ENCODE assay signal across 21 cellular contexts in the genomic region with DNA sequence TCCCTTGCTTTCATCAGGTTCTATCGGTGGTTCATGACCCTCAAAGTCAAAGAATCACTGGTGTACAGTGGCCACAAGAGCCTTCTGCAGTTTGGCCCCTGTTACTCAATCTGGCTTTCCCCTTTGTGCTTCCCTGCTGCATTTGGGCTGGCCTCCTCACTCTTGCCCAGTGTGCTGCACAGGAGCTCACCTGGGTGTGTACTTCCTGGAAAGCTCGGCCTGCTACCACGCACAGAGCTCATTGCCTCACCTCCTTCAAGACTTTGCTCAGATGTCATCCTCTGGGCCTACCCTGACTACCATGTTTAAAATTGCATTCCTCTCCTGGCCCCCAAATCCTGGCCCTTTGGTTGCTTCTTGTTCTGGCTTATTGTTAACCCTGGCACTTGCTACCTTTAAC.
DNase-seq lines count a peak whose midpoint lies in the region; ATAC-seq and TF ChIP-seq lines count a peak whose summit lies in the region.
"Had no signal": no experiment of that assay in that cellular context is flagged by ENCODE, and none has a peak within 500 bp of the region (broad histone marks: within the 10 kb centered on the region; RNA-seq: fewer than 3 reads in every experiment).

No MANE protein-coding gene starts in this region.

- TF ChIP-seq CTCF in left ventricle myocardium inferior (IDR thresholded peaks at IDR 0.05; ENCODE audit: borderline replicate concordance) (no peak), lower lobe of right lung (IDR thresholded peaks at IDR 0.05) (no peak), chondrocyte (IDR thresholded peaks at IDR 0.05) (no peak)

- no peaks in the 10 kb centered on the region for H3K27me3 ChIP-seq in left ventricle myocardium inferior (ENCODE audit: low read depth)
- no peaks in the 10 kb centered on the region for H3K27me3 ChIP-seq in lower lobe of right lung (ENCODE audit: low read depth)
- no peaks in the 10 kb centered on the region for H3K27me3 ChIP-seq in SJCRH30
- H3K27me3 ChIP-seq: BE2C; BLaER1 treated with 17β-estradiol and CSF1 and Interleukin-3, amounts not matched to agents 10 nM and 100 nM had no signal

- H3K27ac ChIP-seq in left ventricle myocardium inferior (replicated peaks) (no peak overlapping the region), lower lobe of right lung (no peak overlapping the region), SJCRH30 (no peak overlapping the region)
- H3K27ac ChIP-seq: A549; BLaER1 treated with 17β-estradiol and CSF1 and Interleukin-3, amounts not matched to agents 10 nM and 100 nM had no signal

- H3K27ac Mint-ChIP-seq in chondrocyte (ENCODE audit: unreplicated experiment) = no peak overlapping the region
- H3K27ac Mint-ChIP-seq: CD4-positive, alpha-beta T cell; CD8-positive, alpha-beta memory T cell had no signal

- H3K4me1 ChIP-seq in left ventricle myocardium inferior = peaks cover 24% of the 10 kb centered on the region
- no peaks in the 10 kb centered on the region for H3K4me1 ChIP-seq in lower lobe of right lung
- no peaks in the 10 kb centered on the region for H3K4me1 ChIP-seq in SJCRH30
- H3K4me1 ChIP-seq: A549 had no signal

- H3K9me3 ChIP-seq in left ventricle myocardium inferior (replicated peaks) = peaks cover 16% of the 10 kb centered on the region
- no peaks in the 10 kb centered on the region for H3K9me3 ChIP-seq in lower lobe of right lung
- H3K9me3 ChIP-seq in SJCRH30 (replicated peaks) = no peaks in the 10 kb centered on the region
- H3K9me3 ChIP-seq: A549, BE2C had no signal

- ATAC-seq in Right ventricle myocardium inferior (no peak), esophagus mucosa (peak; percentile 38), lower lobe of right lung (peak; percentile 48 to 51)
- ATAC-seq in stimulated activated naive CD8-positive, alpha-beta T cell treated with anti-CD3 and anti-CD28 coated beads, Interleukin-15, Interleukin-2, amounts not matched to agents 100 U/mL and 50 U/mL, for 24 hours = no peak
- ATAC-seq: A549 had no signal

- H3K36me3 ChIP-seq in left ventricle myocardium inferior = no peaks in the 10 kb centered on the region
- no peaks in the 10 kb centered on the region for H3K36me3 ChIP-seq in lower lobe of right lung
- no peaks in the 10 kb centered on the region for H3K36me3 ChIP-seq in SJCRH30
- H3K36me3 ChIP-seq: BE2C had no signal

- H3K36me3 Mint-ChIP-seq in chondrocyte (ENCODE audit: low read depth) = peaks cover 2% of the 10 kb centered on the region
- H3K36me3 Mint-ChIP-seq: CD8-positive, alpha-beta memory T cell had no signal

- no peak overlapping the region for H3K4me3 ChIP-seq in left ventricle myocardium inferior
- H3K4me3 ChIP-seq in lower lobe of right lung = no peak overlapping the region
- H3K4me3 ChIP-seq in SJCRH30 = no peak overlapping the region
- H3K4me3 ChIP-seq: A549; BLaER1 treated with 17β-estradiol and CSF1 and Interleukin-3, amounts not matched to agents 10 nM and 100 nM had no signal

- no peak overlapping the region for H3K4me3 Mint-ChIP-seq in chondrocyte (ENCODE audit: unreplicated experiment)
- H3K4me3 Mint-ChIP-seq: CD14-positive monocyte; CD4-positive, alpha-beta T cell; CD8-positive, alpha-beta memory T cell had no signal

- DNase-seq in Right ventricle myocardium inferior (ENCODE audit: missing footprints) (peak; percentile 20), left ventricle myocardium inferior (no peak), lower lobe of right lung (no peak), SJCRH30 (no peak), chondrocyte (ENCODE audit: low spot score) (no peak)
- DNase-seq in stimulated activated naive CD8-positive, alpha-beta T cell treated with anti-CD3 and anti-CD28 coated beads, Interleukin-15, Interleukin-2, amounts not matched to agents 100 U/mL and 50 U/mL, for 24 hours = no peak
- DNase-seq: 8988T; ACHN; AML-193; BE2C; CD4-positive, alpha-beta T cell; CD8-positive, alpha-beta memory T cell; DMS53; DMS79 treated with DMSO at 0.1 percent for 48 hours; GF-D8; GOT3; HCEC 1CT had no signal

- intact Hi-C loops in Right ventricle myocardium inferior (cut with DNase I) = no loop called here
- intact Hi-C loops in left ventricle myocardium inferior (cut with micrococcal nuclease) = no loop called here
- intact Hi-C loops in lower lobe of right lung (cut with DNase I) = no loop called here

- no peaks in the 10 kb centered on the region for H3K27me3 Mint-ChIP-seq in chondrocyte (ENCODE audit: low read depth)
- H3K27me3 Mint-ChIP-seq: CD4-positive, alpha-beta T cell; CD8-positive, alpha-beta memory T cell had no signal

- H3K4me1 Mint-ChIP-seq in chondrocyte (ENCODE audit: low read depth) = peaks cover 5% of the 10 kb centered on the region
- H3K4me1 Mint-ChIP-seq: CD8-positive, alpha-beta memory T cell had no signal

- H3K9me3 Mint-ChIP-seq in chondrocyte (ENCODE audit: low read depth) = peaks cover 4% of the 10 kb centered on the region

Comparison
In these comparisons a context has a peak if more than half of its experiments do, and no peak if none do; other contexts are left out.
1. ATAC-seq: peak in esophagus mucosa (single experiment) and lower lobe of right lung (2 of 2); none in Right ventricle myocardium inferior (single experiment) and stimulated activated naive CD8-positive, alpha-beta T cell treated with anti-CD3 and anti-CD28 coated beads, Interleukin-15, Interleukin-2, amounts not matched to agents 100 U/mL and 50 U/mL, for 24 hours (single experiment).